ENCODE assay signal across 22 cellular contexts in genomic region chrX:150094375-150094774, GRCh38.
DNase-seq lines count a peak whose midpoint lies in the region; FAIRE-seq and TF ChIP-seq lines count a peak whose summit lies in the region.
"Had no signal": no experiment of that assay in that cellular context is flagged by ENCODE, and none has a peak within 500 bp of the region (broad histone marks: within the 10 kb centered on the region; RNA-seq: fewer than 3 reads in every experiment).

No MANE protein-coding gene starts in this region.

- no peak overlapping the region for H3K18ac ChIP-seq in mesendoderm (ENCODE audit: low read length)

- H3K27me3 ChIP-seq in GM23248 (replicated peaks; ENCODE audit: insufficient read depth) (no peaks in the 10 kb centered on the region), endothelial cell of umbilical vein (ENCODE audit: control insufficient read depth in 2 of 2, insufficient read depth in 2 of 2, low read length in 2 of 2) (no peaks in the 10 kb centered on the region), mesendoderm (ENCODE audit: insufficient read depth, low read length, poor library complexity) (no peaks in the 10 kb centered on the region)
- H3K27me3 ChIP-seq: BE2C had no signal

- CTCF ChIA-PET in endothelial cell of umbilical vein (lab: Charles Lee) = no interaction called here

- H4K20me1 ChIP-seq in GM23248 (ENCODE audit: insufficient read depth) (no peaks in the 10 kb centered on the region), endothelial cell of umbilical vein (replicated peaks; ENCODE audit: control insufficient read depth, extremely low read depth, insufficient read depth, low read length) (no peaks in the 10 kb centered on the region)

- no peaks in the 10 kb centered on the region for H3K79me1 ChIP-seq in mesendoderm (ENCODE audit: low read length)

- no peak overlapping the region for H4K5ac ChIP-seq in mesendoderm (ENCODE audit: low read length)

- no peak overlapping the region for H3K4ac ChIP-seq in mesendoderm (ENCODE audit: low read depth, low read length)

- no peak overlapping the region for H3K4me3 ChIP-seq in GM23248
- H3K4me3 ChIP-seq in endothelial cell of umbilical vein (replicated peaks in 1 of 3; ENCODE audit: insufficient read depth in 1 of 3, low read depth in 1 of 3, low read length in 3 of 3) = no peak overlapping the region
- H3K4me3 ChIP-seq in mesendoderm (ENCODE audit: low read length) = no peak overlapping the region
- H3K4me3 ChIP-seq: A549 had no signal

- TF ChIP-seq CTCF in endothelial cell of umbilical vein (IDR thresholded peaks at IDR 0.05; ENCODE audit: extremely low read depth in 1 of 2, insufficient read depth in 1 of 2, low read depth in 1 of 2, low read length in 2 of 2) (no peak), osteocyte (IDR thresholded peaks at IDR 0.05) (no peak)

- H3K27ac ChIP-seq in GM23248 (no peak overlapping the region), endothelial cell of umbilical vein (ENCODE audit: insufficient read depth, low read depth, low read length) (no peak overlapping the region), mesendoderm (ENCODE audit: low read depth, low read length) (no peak overlapping the region)
- H3K27ac ChIP-seq: 22Rv1, A549 had no signal

- no peaks in the 10 kb centered on the region for H3K36me3 Mint-ChIP-seq in osteocyte (ENCODE audit: unreplicated experiment)
- H3K36me3 Mint-ChIP-seq: CD4-positive, CD25-positive, alpha-beta regulatory T cell; CD8-positive, alpha-beta memory T cell had no signal

- in situ Hi-C loops in GM23248 (cut with MboI) = no loop called here

- H3K36me3 ChIP-seq in GM23248 (ENCODE audit: low read depth) = no peaks in the 10 kb centered on the region
- no peaks in the 10 kb centered on the region for H3K36me3 ChIP-seq in endothelial cell of umbilical vein (ENCODE audit: control insufficient read depth in 2 of 2, extremely low read depth in 1 of 2, insufficient read depth in 2 of 2, low read length in 2 of 2)
- no peaks in the 10 kb centered on the region for H3K36me3 ChIP-seq in mesendoderm (ENCODE audit: control insufficient read depth, insufficient read depth, low read length)
- H3K36me3 ChIP-seq: BE2C had no signal

- H3K4me3 Mint-ChIP-seq in osteocyte (ENCODE audit: unreplicated experiment) = no peak overlapping the region
- H3K4me3 Mint-ChIP-seq: CD4-positive, CD25-positive, alpha-beta regulatory T cell; CD8-positive, alpha-beta memory T cell had no signal

- H3K4me2 ChIP-seq in GM23248 (ENCODE audit: unreplicated experiment) (no peak overlapping the region), endothelial cell of umbilical vein (ENCODE audit: insufficient read depth, low read length) (no peak overlapping the region), mesendoderm (ENCODE audit: low read length) (no peak overlapping the region)

- H3K27ac Mint-ChIP-seq in osteocyte (ENCODE audit: unreplicated experiment) = peak overlapping the region; percentile 14
- H3K27ac Mint-ChIP-seq: CD4-positive, CD25-positive, alpha-beta regulatory T cell; CD8-positive, alpha-beta memory T cell had no signal

- no peak overlapping the region for H2BK120ac ChIP-seq in mesendoderm (ENCODE audit: low read depth, low read length)

- no peaks in the 10 kb centered on the region for H3K9me1 ChIP-seq in endothelial cell of umbilical vein (replicated peaks; ENCODE audit: control insufficient read depth, extremely low read depth, insufficient read depth, low read length)

- no peak overlapping the region for H2BK15ac ChIP-seq in mesendoderm (replicated peaks; ENCODE audit: low read depth)

- H3K27me3 Mint-ChIP-seq in osteocyte (ENCODE audit: unreplicated experiment) = no peaks in the 10 kb centered on the region

- intact Hi-C loops in endothelial cell of umbilical vein (cut with micrococcal nuclease) = no loop called here

- no peak overlapping the region for H3K23ac ChIP-seq in mesendoderm (ENCODE audit: low read length)

- DNase-seq in AG08395 (ENCODE audit: low spot score) (peak; percentile 14), GM23248 (peak; percentile 30), endothelial cell of umbilical vein (ENCODE audit: low read depth, low spot score) (no peak), osteocyte (ENCODE audit: extremely low spot score, unreplicated experiment) (no peak), cerebellum (ENCODE audit: low spot score) (no peak), mesendoderm (no peak), NCI-H1436 (lab: John Stamatoyannopoulos, UW) (no peak), T1000 (lab: John Stamatoyannopoulos, UW) (no peak)
- DNase-seq: BE2C; C1 segment of cervical spinal cord; Caco-2; CD4-positive, CD25-positive, alpha-beta regulatory T cell; CD8-positive, alpha-beta memory T cell; GOT3; H7 had no signal

- 14 to 20% methylated on average over 1 of the region's 1 CpG for WGBS in GM23248 (ENCODE audit: low coverage in 1 of 2, low lambda C conversion rate in 2 of 2, missing lambda C conversion rate in 2 of 2), 2 experiments
- no CpG with 5 or more reads among the region's 1 CpG for WGBS in mesendoderm (ENCODE audit: extremely low coverage, insufficient coverage, low lambda C conversion rate)

- no peaks in the 10 kb centered on the region for H3K9me3 ChIP-seq in GM23248 (ENCODE audit: low read depth)
- no peaks in the 10 kb centered on the region for H3K9me3 ChIP-seq in endothelial cell of umbilical vein (replicated peaks; ENCODE audit: control insufficient read depth, insufficient read depth, low read length)
- H3K9me3 ChIP-seq: A549, BE2C, Caco-2 had no signal

- dilution Hi-C loops in endothelial cell of umbilical vein (cut with MboI; ENCODE audit: extremely low pct_ligation_motif_present, low sequenced_read_pairs) = no loop called here

- peaks cover 20% of the 10 kb centered on the region for H3K4me1 Mint-ChIP-seq in osteocyte (ENCODE audit: unreplicated experiment)
- H3K4me1 Mint-ChIP-seq: CD4-positive, CD25-positive, alpha-beta regulatory T cell; CD8-positive, alpha-beta memory T cell had no signal

- H3K56ac ChIP-seq in mesendoderm (ENCODE audit: low read length) = no peak overlapping the region

- no TSS peak for BruUV-seq in endothelial cell of umbilical vein (replicated peaks; lab: Mats Ljungman, UMichigan)

- POLR2A ChIA-PET in endothelial cell of umbilical vein (lab: Charles Lee) = no interaction called here

- H2AK5ac ChIP-seq in mesendoderm (ENCODE audit: low read length) = no peak overlapping the region

- TF ChIP-seq POLR2A in endothelial cell of umbilical vein (IDR thresholded peaks at IDR 0.05; ENCODE audit: low read depth, low read length) = no peak

- no peaks in the 10 kb centered on the region for H3K79me2 ChIP-seq in GM23248 (ENCODE audit: insufficient read depth)
- H3K79me2 ChIP-seq in endothelial cell of umbilical vein (ENCODE audit: control insufficient read depth, insufficient read depth, low read length) = no peaks in the 10 kb centered on the region
- no peaks in the 10 kb centered on the region for H3K79me2 ChIP-seq in mesendoderm (ENCODE audit: control insufficient read depth, insufficient read depth, low read length)

- no peak overlapping the region for H3K9ac ChIP-seq in GM23248
- no peak overlapping the region for H3K9ac ChIP-seq in endothelial cell of umbilical vein (replicated peaks; ENCODE audit: extremely low read depth, insufficient read depth, low read length)
- no peak overlapping the region for H3K9ac ChIP-seq in mesendoderm (ENCODE audit: low read length)

- H4K8ac ChIP-seq in mesendoderm (ENCODE audit: low read depth, low read length) = no peak overlapping the region

- H3K4me1 ChIP-seq in GM23248 (ENCODE audit: insufficient read depth) (peaks cover 11% of the 10 kb centered on the region), endothelial cell of umbilical vein (ENCODE audit: control insufficient read depth, extremely low read depth, insufficient read depth, low read length) (peaks cover 3% of the 10 kb centered on the region), mesendoderm (ENCODE audit: control insufficient read depth, low read depth, low read length) (no peaks in the 10 kb centered on the region)
- H3K4me1 ChIP-seq: BE2C, Caco-2 had no signal

- H3K9me3 Mint-ChIP-seq in osteocyte (ENCODE audit: unreplicated experiment) = peaks cover 13% of the 10 kb centered on the region
- H3K9me3 Mint-ChIP-seq: CD8-positive, alpha-beta memory T cell had no signal

- H2BK5ac ChIP-seq in mesendoderm (ENCODE audit: low read length) = no peak overlapping the region

- no peaks in the 10 kb centered on the region for H3F3A ChIP-seq in GM23248 (ENCODE audit: insufficient read depth)

- no peaks in the 10 kb centered on the region for H3K9me2 ChIP-seq in GM23248 (ENCODE audit: insufficient read depth)

- peak; percentile 48 for FAIRE-seq in endothelial cell of umbilical vein (lab: Jason Lieb, UNC)
- FAIRE-seq: D721Med, G401.6, GM12892, GM18507, HepG2 had no signal

- no peak overlapping the region for H2AFZ ChIP-seq in GM23248
- no peak overlapping the region for H2AFZ ChIP-seq in endothelial cell of umbilical vein (ENCODE audit: low read depth, low read length)

TF ChIP-seq in endothelial cell of umbilical vein, 7 proteins besides CTCF, POLR2A, EP300 and RAD21:
- TF ChIP-seq MYC (IDR thresholded peaks at IDR 0.05; ENCODE audit: low read depth, low read length) (no peak), JUN (IDR thresholded peaks at IDR 0.05; ENCODE audit: borderline replicate concordance, insufficient read depth, insufficient read length, low read depth) (no peak), POLR2AphosphoS5 (IDR thresholded peaks at IDR 0.05; ENCODE audit: insufficient read depth, low read depth, low read length) (no peak), FOS (IDR thresholded peaks at IDR 0.05; ENCODE audit: borderline replicate concordance, insufficient read depth, low read length) (no peak), EZH2 (IDR thresholded peaks at IDR 0.05; ENCODE audit: borderline replicate concordance, low read depth, low read length, severe bottlenecking) (no peak), GATA2 (IDR thresholded peaks at IDR 0.05; ENCODE audit: insufficient read depth, insufficient read length, low read depth, low read length) (no peak), MAX (IDR thresholded peaks at IDR 0.05; ENCODE audit: insufficient read depth, insufficient read length) (no peak)

Comparison
In these comparisons a context has a peak if more than half of its experiments do, and no peak if none do; other contexts are left out.
1. DNase-seq: peak in AG08395 (single experiment) and GM23248 (single experiment); none in endothelial cell of umbilical vein (single experiment), osteocyte (single experiment), cerebellum (single experiment), mesendoderm (single experiment), NCI-H1436 (single experiment) and T1000 (single experiment).